Comparison of ENCODE assay signal across 18 cellular contexts in the genomic region with DNA sequence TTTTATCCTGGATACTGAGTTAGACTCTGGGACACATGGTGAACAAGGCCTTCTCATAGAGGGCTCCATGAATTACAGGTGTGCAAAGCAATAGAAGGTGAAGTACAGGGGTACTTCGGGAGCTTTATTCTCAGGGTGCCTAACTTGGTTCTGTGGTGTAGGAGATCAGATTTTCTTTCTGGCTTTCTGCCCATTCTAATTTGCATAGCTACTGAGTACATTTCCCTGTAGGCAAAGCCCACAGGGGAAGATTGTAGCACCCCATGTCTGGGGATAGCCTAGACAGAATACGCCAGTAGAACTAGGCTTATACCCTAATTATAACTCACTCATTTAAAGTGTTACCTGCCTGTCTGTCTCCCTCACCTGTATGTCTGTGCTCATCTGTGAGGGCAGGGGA.
"Had no signal": no experiment of that assay in that cellular context is flagged by ENCODE, and none has a peak within 500 bp of the region (broad histone marks: within the 10 kb centered on the region; RNA-seq: fewer than 3 reads in every experiment).

No MANE protein-coding gene starts in this region.

- ATAC-seq: activated CD8-positive, alpha-beta T cell treated with anti-CD3 and anti-CD28 coated beads for 36 hours; activated T-helper 17 cell treated with anti-CD3 and anti-CD28 coated beads, Interleukin-2, amount 50 U/mL, for 72 hours; stimulated activated effector memory CD8-positive, alpha-beta T cell treated with anti-CD3 and anti-CD28 coated beads, Interleukin-12 subunit alpha, Interleukin-12 subunit beta, amount 100 ng/mL, for 72 hours had no signal

- H3K9me3 ChIP-seq: colonic mucosa, stomach, vagina had no signal

- H3K4me3 ChIP-seq: colonic mucosa, lung, smooth muscle cell, stomach, vagina had no signal

- DNase-seq: activated CD4-positive, alpha-beta T cell treated with anti-CD3 and anti-CD28 coated beads, Interleukin-2, amount 10 ng/mL, durations not matched to agents 24 days and 14 days; activated CD8-positive, alpha-beta T cell treated with anti-CD3 and anti-CD28 coated beads for 36 hours; activated naive CD4-positive, alpha-beta T cell treated with Interleukin-2 at 50 U/mL for 16 hours; activated naive CD8-positive, alpha-beta T cell treated with anti-CD3 and anti-CD28 coated beads, Interleukin-2, amount 10 ng/mL, durations not matched to agents 7 days and 5 days; activated T-cell treated with anti-CD3 and anti-CD28 coated beads, Interleukin-2, amount 50 U/mL, for 1 hour; erythroblast; hippocampal formation; left colon; retina; stimulated activated CD4-positive, alpha-beta T cell treated with anti-CD3 and anti-CD28 coated beads, Interleukin-4, amount 100 ng/mL, for 24 hours; stomach; trophoblast cell had no signal

- H3K27me3 ChIP-seq: colonic mucosa, stomach, vagina had no signal

- H3K4me1 ChIP-seq: colonic mucosa, vagina had no signal

- H3K36me3 ChIP-seq: colonic mucosa had no signal

- H3K27ac ChIP-seq: colonic mucosa, vagina had no signal

- H3K4me2 ChIP-seq: smooth muscle cell had no signal
